Comparison of ENCODE assay signal across 22 cellular contexts in genomic region chr1:207842506-207842905, GRCh38.
DNase-seq lines count a peak whose midpoint lies in the region; ATAC-seq and TF ChIP-seq lines count a peak whose summit lies in the region.
"Had no signal": no experiment of that assay in that cellular context is flagged by ENCODE, and none has a peak within 500 bp of the region (broad histone marks: within the 10 kb centered on the region; RNA-seq: fewer than 3 reads in every experiment).

No MANE protein-coding gene starts in this region.

- dilution Hi-C loops in mammary epithelial cell (cut with HindIII; ENCODE audit: low sequenced_read_pairs): no loop called here

- no peak overlapping the region for H2AFZ ChIP-seq in mammary epithelial cell (ENCODE audit: low read depth, low read length)

- no peaks in the 10 kb centered on the region for H4K20me1 ChIP-seq in mammary epithelial cell (ENCODE audit: insufficient read depth, low read length)

- in situ Hi-C loops in mammary epithelial cell (cut with MboI; ENCODE audit: low sequenced_read_pairs in 2 of 2): no loop called here

- H3K27ac ChIP-seq in mammary epithelial cell (ENCODE audit: insufficient read depth, low read depth, low read length) (no peak overlapping the region), endodermal cell (ENCODE audit: low read depth, low read length) (no peak overlapping the region)
- H3K27ac ChIP-seq: A549 had no signal

- 95% methylated on average over 6 of the region's 6 CpGs for WGBS in mammary epithelial cell (ENCODE audit: low coverage, missing lambda C conversion rate)
- 87 to 90% methylated on average over 5 to 6 of the region's 6 CpGs for WGBS in endodermal cell (ENCODE audit: insufficient coverage in 1 of 2, insufficient read length in 1 of 2), 2 experiments

- POLR2A ChIA-PET in MCF 10A (lab: Yijun Ruan, JAX): interaction anchor here (0.6 to 6.1 kb wide), 9 partner anchors 9 to 1207 kb away, joined by 3 to 33 read pairs (median 7); partner anchors contain the start of gene DYRK3
- POLR2A ChIA-PET in activated CD4-positive, alpha-beta memory T cell treated with anti-CD3 and anti-CD28 coated beads, Interleukin-2, amount 10 ng/mL, durations not matched to agents 7 days and 5 days (lab: Charles Lee): interaction anchor here (1.2 to 1.5 kb wide), 3 partner anchors 13 to 26 kb away, joined by 3 to 6 read pairs (median 3); no protein-coding TSS in a partner anchor

- H3K9ac ChIP-seq in mammary epithelial cell (ENCODE audit: insufficient read depth, low read length): no peak overlapping the region
- no peak overlapping the region for H3K9ac ChIP-seq in endodermal cell (ENCODE audit: extremely low read depth, low read length, poor library complexity, severe bottlenecking)
- H3K9ac ChIP-seq: SK-N-SH had no signal

- H3K36me3 Mint-ChIP-seq in MCF 10A (ENCODE audit: insufficient read depth, unreplicated experiment) (peaks cover 31% of the 10 kb centered on the region), endodermal cell (ENCODE audit: low read depth) (no peaks in the 10 kb centered on the region)
- peaks cover 5% of the 10 kb centered on the region for H3K36me3 Mint-ChIP-seq in stimulated activated effector memory CD8-positive, alpha-beta T cell treated with anti-CD3 and anti-CD28 coated beads, Interleukin-12 subunit alpha, Interleukin-12 subunit beta, amount 100 ng/mL, for 72 hours
- peaks cover 55% of the 10 kb centered on the region for H3K36me3 Mint-ChIP-seq in activated CD4-positive, alpha-beta memory T cell treated with anti-CD3 and anti-CD28 coated beads, Interleukin-2, amount 10 ng/mL, durations not matched to agents 7 days and 5 days (ENCODE audit: low read depth)

- H3K9me3 ChIP-seq in mammary epithelial cell (replicated peaks; ENCODE audit: insufficient read depth, low read length) (no peaks in the 10 kb centered on the region), endodermal cell (ENCODE audit: control insufficient read depth, low read length) (no peaks in the 10 kb centered on the region)
- H3K9me3 ChIP-seq: A549, Caco-2, SK-N-SH had no signal

- intact Hi-C loops in MCF 10A (cut with micrococcal nuclease): no loop called here
- intact Hi-C loops in mammary epithelial cell (cut with micrococcal nuclease): no loop called here

- H3K4me1 ChIP-seq in mammary epithelial cell (ENCODE audit: insufficient read depth, low read length): peaks cover 22% of the 10 kb centered on the region
- H3K4me1 ChIP-seq in endodermal cell (ENCODE audit: control insufficient read depth, insufficient read depth, low read length): no peaks in the 10 kb centered on the region
- H3K4me1 ChIP-seq: A549, Caco-2 had no signal

- no peaks in the 10 kb centered on the region for H3K9me3 Mint-ChIP-seq in MCF 10A (ENCODE audit: unreplicated experiment)
- no peaks in the 10 kb centered on the region for H3K9me3 Mint-ChIP-seq in endodermal cell
- H3K9me3 Mint-ChIP-seq in stimulated activated effector memory CD8-positive, alpha-beta T cell treated with anti-CD3 and anti-CD28 coated beads, Interleukin-12 subunit alpha, Interleukin-12 subunit beta, amount 100 ng/mL, for 72 hours: no peaks in the 10 kb centered on the region
- H3K9me3 Mint-ChIP-seq in activated CD4-positive, alpha-beta memory T cell treated with anti-CD3 and anti-CD28 coated beads, Interleukin-2, amount 10 ng/mL, durations not matched to agents 7 days and 5 days: peaks cover 4% of the 10 kb centered on the region
- H3K9me3 Mint-ChIP-seq: CD14-positive monocyte had no signal

- H3K36me3 ChIP-seq in mammary epithelial cell (ENCODE audit: insufficient read depth, low read length) (peaks cover 7% of the 10 kb centered on the region), endodermal cell (ENCODE audit: control insufficient read depth, insufficient read depth, low read length) (no peaks in the 10 kb centered on the region)

- ATAC-seq in stimulated activated effector memory CD8-positive, alpha-beta T cell treated with anti-CD3 and anti-CD28 coated beads, Interleukin-12 subunit alpha, Interleukin-12 subunit beta, amount 100 ng/mL, for 72 hours: no peak
- ATAC-seq in HG03378 (IDR thresholded peaks at IDR 0.05; ENCODE audit: unreplicated experiment): no peak
- ATAC-seq: A549, GM12878, Panc1 had no signal

- H3K27ac Mint-ChIP-seq in MCF 10A (ENCODE audit: low read depth, unreplicated experiment) (peak overlapping the region; percentile 43), endodermal cell (no peak overlapping the region)
- H3K27ac Mint-ChIP-seq in stimulated activated effector memory CD8-positive, alpha-beta T cell treated with anti-CD3 and anti-CD28 coated beads, Interleukin-12 subunit alpha, Interleukin-12 subunit beta, amount 100 ng/mL, for 72 hours: peak overlapping the region; percentile 32
- no peak overlapping the region for H3K27ac Mint-ChIP-seq in activated CD4-positive, alpha-beta memory T cell treated with anti-CD3 and anti-CD28 coated beads, Interleukin-2, amount 10 ng/mL, durations not matched to agents 7 days and 5 days
- H3K27ac Mint-ChIP-seq: B cell had no signal

- H3K4me1 Mint-ChIP-seq in MCF 10A (ENCODE audit: insufficient read depth, unreplicated experiment) (peaks cover 55% of the 10 kb centered on the region), endodermal cell (no peaks in the 10 kb centered on the region)
- H3K4me1 Mint-ChIP-seq in stimulated activated effector memory CD8-positive, alpha-beta T cell treated with anti-CD3 and anti-CD28 coated beads, Interleukin-12 subunit alpha, Interleukin-12 subunit beta, amount 100 ng/mL, for 72 hours: peaks cover 70% of the 10 kb centered on the region
- H3K4me1 Mint-ChIP-seq in activated CD4-positive, alpha-beta memory T cell treated with anti-CD3 and anti-CD28 coated beads, Interleukin-2, amount 10 ng/mL, durations not matched to agents 7 days and 5 days: peaks cover 36% of the 10 kb centered on the region

- CTCF ChIA-PET in MCF 10A (lab: Yijun Ruan, JAX): interaction anchor here (0.6 to 28.1 kb wide), 11 partner anchors 10 to 1923 kb away, joined by 3 to 790 read pairs (median 4); no protein-coding TSS in a partner anchor
- CTCF ChIA-PET in mammary epithelial cell (lab: Charles Lee; ENCODE audit: low non-redundant PET): no interaction called here
- CTCF ChIA-PET in activated CD4-positive, alpha-beta memory T cell treated with anti-CD3 and anti-CD28 coated beads, Interleukin-2, amount 10 ng/mL, durations not matched to agents 7 days and 5 days (lab: Charles Lee): interaction anchor here (1.0 to 1.8 kb wide), 2 partner anchors 26 to 42 kb away, joined by 4 to 11 read pairs; no protein-coding TSS in a partner anchor

- peaks cover 81% of the 10 kb centered on the region for H3K79me2 ChIP-seq in mammary epithelial cell (ENCODE audit: insufficient read depth, low read length)

- no TSS peak for BruUV-seq in MCF 10A (replicated peaks; lab: Mats Ljungman, UMichigan)
- no TSS peak for BruUV-seq in mammary epithelial cell (replicated peaks; lab: Mats Ljungman, UMichigan)

- no peaks in the 10 kb centered on the region for H3K27me3 ChIP-seq in mammary epithelial cell (ENCODE audit: insufficient read depth, low read length)
- no peaks in the 10 kb centered on the region for H3K27me3 ChIP-seq in endodermal cell (ENCODE audit: control insufficient read depth, insufficient read depth, low read length, poor library complexity, severe bottlenecking)

- H3K27me3 Mint-ChIP-seq in MCF 10A (ENCODE audit: insufficient read depth, unreplicated experiment) (no peaks in the 10 kb centered on the region), endodermal cell (ENCODE audit: insufficient read depth) (no peaks in the 10 kb centered on the region)
- H3K27me3 Mint-ChIP-seq in activated CD4-positive, alpha-beta memory T cell treated with anti-CD3 and anti-CD28 coated beads, Interleukin-2, amount 10 ng/mL, durations not matched to agents 7 days and 5 days: no peaks in the 10 kb centered on the region
- H3K27me3 Mint-ChIP-seq: B cell had no signal

- H3K4me3 ChIP-seq in mammary epithelial cell (replicated peaks in 1 of 3; ENCODE audit: insufficient read depth in 1 of 3, low read depth in 2 of 3, low read length in 3 of 3) (no peak overlapping the region), endodermal cell (ENCODE audit: low read length) (no peak overlapping the region)
- H3K4me3 ChIP-seq: A549, GM12878 had no signal

- no peak for TF ChIP-seq CTCF in MCF 10A (IDR thresholded peaks at IDR 0.05; ENCODE audit: unreplicated experiment)
- no peak for TF ChIP-seq CTCF in mammary epithelial cell (conservative IDR thresholded peaks at IDR 0.05 in 1 of 2, IDR thresholded peaks at IDR 0.05 in 1 of 2; ENCODE audit: extremely low read depth in 1 of 2, insufficient read depth in 1 of 2, low read depth in 1 of 2, low read length in 2 of 2)
- no peak for TF ChIP-seq CTCF in endodermal cell (conservative IDR thresholded peaks at IDR 0.05)

- H3K4me3 Mint-ChIP-seq in MCF 10A (ENCODE audit: unreplicated experiment) (no peak overlapping the region), endodermal cell (no peak overlapping the region)
- no peak overlapping the region for H3K4me3 Mint-ChIP-seq in stimulated activated effector memory CD8-positive, alpha-beta T cell treated with anti-CD3 and anti-CD28 coated beads, Interleukin-12 subunit alpha, Interleukin-12 subunit beta, amount 100 ng/mL, for 72 hours
- no peak overlapping the region for H3K4me3 Mint-ChIP-seq in activated CD4-positive, alpha-beta memory T cell treated with anti-CD3 and anti-CD28 coated beads, Interleukin-2, amount 10 ng/mL, durations not matched to agents 7 days and 5 days
- H3K4me3 Mint-ChIP-seq: B cell, CD14-positive monocyte had no signal

- no peak for DNase-seq in MCF 10A (ENCODE audit: unreplicated experiment)
- DNase-seq in mammary epithelial cell: no peak
- peak; percentile 17 for DNase-seq in endodermal cell
- DNase-seq in stimulated activated effector memory CD8-positive, alpha-beta T cell treated with anti-CD3 and anti-CD28 coated beads, Interleukin-12 subunit alpha, Interleukin-12 subunit beta, amount 100 ng/mL, for 72 hours (ENCODE audit: low spot score in 2 of 2): no peak
- no peak for DNase-seq in activated CD4-positive, alpha-beta memory T cell treated with anti-CD3 and anti-CD28 coated beads, Interleukin-2, amount 10 ng/mL, durations not matched to agents 7 days and 5 days
- DNase-seq in activated CD4-positive, alpha-beta T cell treated with anti-CD3 and anti-CD28 coated beads for 1 hour: no peak
- DNase-seq: DND-41, KG1, NCI-H1092 treated with DMSO at 0.1 percent for 48 hours, NCI-H146, NCI-H2029, NCI-H2227 treated with DMSO at 0.1 percent for 48 hours, NCI-H510A, SIG-M5, SK-N-SH had no signal

- H3K4me2 ChIP-seq in mammary epithelial cell (ENCODE audit: insufficient read depth, low read depth, low read length): no peak overlapping the region
- H3K4me2 ChIP-seq: A549, SK-N-SH had no signal

Comparison
In these comparisons a context has a peak if more than half of its experiments do, and no peak if none do; other contexts are left out.
1. H3K27ac Mint-ChIP-seq: peak in MCF 10A (single experiment) and stimulated activated effector memory CD8-positive, alpha-beta T cell treated with anti-CD3 and anti-CD28 coated beads, Interleukin-12 subunit alpha, Interleukin-12 subunit beta, amount 100 ng/mL, for 72 hours (single experiment); none in endodermal cell (single experiment) and activated CD4-positive, alpha-beta memory T cell treated with anti-CD3 and anti-CD28 coated beads, Interleukin-2, amount 10 ng/mL, durations not matched to agents 7 days and 5 days (single experiment).